Comparison of ENCODE assay signal across 18 cellular contexts in genomic region chr6:170042596-170043118, GRCh38.
"Had no signal": no experiment of that assay in that cellular context is flagged by ENCODE, and none has a peak within 500 bp of the region (broad histone marks: within the 10 kb centered on the region; RNA-seq: fewer than 3 reads in every experiment).

No MANE protein-coding gene starts in this region.

- H3K4me3 ChIP-seq: hepatocyte, pancreas, right lobe of liver, upper lobe of right lung had no signal

- H3K36me3 Mint-ChIP-seq: activated naive CD8-positive, alpha-beta T cell; immature natural killer cell had no signal

- H3K27me3 Mint-ChIP-seq: activated naive CD8-positive, alpha-beta T cell had no signal

- DNase-seq: activated T-cell treated with anti-CD3 and anti-CD28 coated beads, Interleukin-2, amount 50 U/mL, for 1 hour; amniotic stem cell; cerebellar nuclear complex; cortex of kidney; immature natural killer cell; kidney glomerular epithelial cell; stimulated activated CD4-positive, alpha-beta T cell treated with anti-CD3 and anti-CD28 coated beads, Interleukin-4, amount 100 ng/mL, for 24 hours; stimulated activated naive CD4-positive, alpha-beta T cell treated with Interleukin-2 at 50 U/mL for 16 hours; T-helper 1 cell; T-helper 9 cell; upper lobe of right lung had no signal

- H3K9me3 ChIP-seq: neutrophil, pancreas, right lobe of liver, upper lobe of right lung had no signal

- H3K36me3 ChIP-seq: neutrophil, pancreas, right lobe of liver, upper lobe of right lung had no signal

- H3K27ac Mint-ChIP-seq: activated naive CD8-positive, alpha-beta T cell; immature natural killer cell; nephron had no signal

- H3K4me3 Mint-ChIP-seq: activated naive CD8-positive, alpha-beta T cell; immature natural killer cell; nephron had no signal

- H3K4me1 ChIP-seq: pancreas, right lobe of liver, upper lobe of right lung had no signal

- ATAC-seq: pancreas, right lobe of liver, upper lobe of right lung had no signal

- H3K27me3 ChIP-seq: hepatocyte, pancreas, right lobe of liver, upper lobe of right lung had no signal

- H3K27ac ChIP-seq: epithelial cell of prostate, hepatocyte, pancreas, right lobe of liver, upper lobe of right lung had no signal
